In genomic region chr6:157220485-157220884, GRCh38 we compare ENCODE assay signal across 8 cellular contexts.
DNase-seq lines count a peak whose midpoint lies in the region; TF ChIP-seq lines count a peak whose summit lies in the region.
"Had no signal": no experiment of that assay in that cellular context is flagged by ENCODE, and none has a peak within 500 bp of the region (broad histone marks: within the 10 kb centered on the region; RNA-seq: fewer than 3 reads in every experiment).

No MANE protein-coding gene starts in this region.

- DNase-seq in HFF-Myc (ENCODE audit: extremely low read depth, low read depth) (no peak), epithelial cell of prostate (ENCODE audit: low read depth, low spot score) (no peak), prostate gland (ENCODE audit: low spot score) (no peak), glomerular visceral epithelial cell (ENCODE audit: extremely low spot score) (no peak)
- no peak for DNase-seq in activated effector memory CD4-positive, alpha-beta T cell treated with Interleukin-2 at 50 U/mL for 16 hours
- DNase-seq: NCI-H446 treated with DMSO at 0.1 percent for 48 hours had no signal

- H3K4me2 ChIP-seq in skeletal muscle satellite cell (ENCODE audit: low read length) = peak overlapping the region; percentile 80

- no peaks in the 10 kb centered on the region for H3K36me3 ChIP-seq in skeletal muscle satellite cell (ENCODE audit: insufficient read depth, low read length)
- no peaks in the 10 kb centered on the region for H3K36me3 ChIP-seq in prostate gland

- TF ChIP-seq CTCF in HFF-Myc (IDR thresholded peaks at IDR 0.05; ENCODE audit: low read depth, low read length, missing control alignments) (no peak), VCaP (conservative IDR thresholded peaks at IDR 0.05) (no peak), prostate gland (IDR thresholded peaks at IDR 0.05) (no peak)

- H3K27ac ChIP-seq in VCaP (peak overlapping the region; percentile 75), epithelial cell of prostate (peak overlapping the region; percentile 52), prostate gland (no peak overlapping the region)

- H3K4me1 ChIP-seq in skeletal muscle satellite cell (ENCODE audit: control insufficient read depth, insufficient read depth, low read length) = peaks cover 37% of the 10 kb centered on the region
- H3K4me1 ChIP-seq in prostate gland (replicated peaks) = peaks cover 10% of the 10 kb centered on the region

- intact Hi-C loops in prostate gland (cut with DNase I) = no loop called here

- no peak for TF ChIP-seq POLR2A in prostate gland (IDR thresholded peaks at IDR 0.05)

- WGBS in prostate gland = 78% methylated on average over 1 of the region's 1 CpG

- peak overlapping the region; percentile 71 for H3K9ac ChIP-seq in skeletal muscle satellite cell (ENCODE audit: low read depth, low read length)

- peak overlapping the region; percentile 22; the same call in 1 of the 2 replicates for H3K4me3 ChIP-seq in HFF-Myc (replicated peaks; ENCODE audit: low read depth, low read length)
- peak overlapping the region; percentile 68 for H3K4me3 ChIP-seq in skeletal muscle satellite cell (ENCODE audit: low read length)
- peak overlapping the region in 1 of 2 donors; percentile 20 for H3K4me3 ChIP-seq in prostate gland

- H3K9me3 ChIP-seq in skeletal muscle satellite cell (replicated peaks; ENCODE audit: low read length) (no peaks in the 10 kb centered on the region), prostate gland (no peaks in the 10 kb centered on the region)

- no peaks in the 10 kb centered on the region for H3K27me3 ChIP-seq in skeletal muscle satellite cell (ENCODE audit: control insufficient read depth, insufficient read depth, low read length)
- no peaks in the 10 kb centered on the region for H3K27me3 ChIP-seq in prostate gland (replicated peaks; ENCODE audit: insufficient read depth)

Comparison
In these comparisons a context has a peak if more than half of its experiments do, and no peak if none do; other contexts are left out.
1. H3K27ac ChIP-seq: peak in VCaP (single experiment) and epithelial cell of prostate (single experiment); none in prostate gland (0 of 2).